Comparison of ENCODE assay signal across 8 cellular contexts in genomic region chr17:43170140-43170765, GRCh38. TPM values are rescaled to one million over a fixed set of nuclear protein-coding genes. Genes with fewer than 3 reads are reported as not detected.
DNase-seq lines count a peak whose midpoint lies in the region; ATAC-seq and TF ChIP-seq lines count a peak whose summit lies in the region.

No MANE protein-coding gene starts in this region.

- CTCF ChIA-PET in AG04450 (lab: Charles Lee) (interaction anchor here (2.8 kb wide), 1 partner anchor 146 kb away, joined by 9 read pairs; the partner anchor contains the start of gene RND2), activated B cell treated with CpG ODN at 0.5 μM for 24 hours (lab: Charles Lee) (no interaction called here)

- H3K27me3 Mint-ChIP-seq in activated B cell treated with CpG ODN at 0.5 μM for 24 hours = no peaks in the 10 kb centered on the region
- H3K27me3 Mint-ChIP-seq in central memory CD8-positive, alpha-beta T cell = no peaks in the 10 kb centered on the region

- H3K4me3 Mint-ChIP-seq in activated B cell treated with CpG ODN at 0.5 μM for 24 hours = no peak overlapping the region
- H3K4me3 Mint-ChIP-seq in central memory CD8-positive, alpha-beta T cell = no peak overlapping the region

- H3K27ac ChIP-seq in AG04450 (ENCODE audit: low read depth, low read length) = peak overlapping the region; percentile 91

- POLR2A ChIA-PET in AG04450 (lab: Yijun Ruan, JAX) (interaction anchor here (0.9 to 1.5 kb wide), 4 partner anchors 8 to 146 kb away, joined by 3 to 5 read pairs (median 4); no protein-coding TSS in a partner anchor), activated B cell treated with CpG ODN at 0.5 μM for 24 hours (lab: Charles Lee) (interaction anchor here (0.6 to 2.0 kb wide), 10 partner anchors 30 to 337 kb away, joined by 3 to 26 read pairs (median 6); partner anchors contain the start of genes BRCA1, DHX8, PSME3 and TMEM106A)

- H3K27ac Mint-ChIP-seq in activated B cell treated with CpG ODN at 0.5 μM for 24 hours = no peak overlapping the region
- H3K27ac Mint-ChIP-seq in central memory CD8-positive, alpha-beta T cell (ENCODE audit: low read depth) = no peak overlapping the region

- in situ Hi-C loops in GM18951 (cut with MboI; ENCODE audit: low sequenced_read_pairs, unreplicated experiment) = no loop called here

- TF ChIP-seq CTCF in AG04450 (IDR thresholded peaks at IDR 0.05; ENCODE audit: low read depth, low read length) (no peak), activated B cell treated with CpG ODN at 0.5 μM for 24 hours (IDR thresholded peaks at IDR 0.05) (no peak)

- peaks cover 8% of the 10 kb centered on the region for H3K4me1 Mint-ChIP-seq in activated B cell treated with CpG ODN at 0.5 μM for 24 hours
- H3K4me1 Mint-ChIP-seq in central memory CD8-positive, alpha-beta T cell = peaks cover 19% of the 10 kb centered on the region

- peak; percentile 74 for DNase-seq in AG04450 (ENCODE audit: low read depth, low spot score)
- DNase-seq in NCI-H226 = peak; percentile 95
- DNase-seq in activated B cell treated with CpG ODN at 0.5 μM for 24 hours = peak; percentile 67
- DNase-seq in central memory CD8-positive, alpha-beta T cell (ENCODE audit: low spot score in 2 of 2) = peak; percentile 68 to 88
- peak; percentile 98 for DNase-seq in iris pigment epithelial cell (ENCODE audit: low read depth)
- peak; percentile 74 to 77 for DNase-seq in stimulated activated CD4-positive, alpha-beta T cell treated with anti-CD3 and anti-CD28 coated beads, Interleukin-12 subunit alpha, Interleukin-12 subunit beta, amount 100 ng/mL, for 24 hours (ENCODE audit: low read depth in 2 of 2)

- H3K27me3 ChIP-seq in AG04450 (ENCODE audit: control insufficient read depth, insufficient read depth, low read length) = no peaks in the 10 kb centered on the region

- intact Hi-C loops in activated B cell treated with CpG ODN at 0.5 μM for 24 hours (cut with micrococcal nuclease) = loop anchor here (1.0 to 2.0 kb wide), 6 partner anchors 45 to 491 kb away; partner anchors contain the start of genes BRCA1, DHX8, PSME3 and RPL27

- no peaks in the 10 kb centered on the region for H3K9me3 Mint-ChIP-seq in activated B cell treated with CpG ODN at 0.5 μM for 24 hours
- H3K9me3 Mint-ChIP-seq in central memory CD8-positive, alpha-beta T cell = no peaks in the 10 kb centered on the region

- H3K36me3 Mint-ChIP-seq in activated B cell treated with CpG ODN at 0.5 μM for 24 hours (ENCODE audit: low read depth) = peaks cover 19% of the 10 kb centered on the region
- H3K36me3 Mint-ChIP-seq in central memory CD8-positive, alpha-beta T cell (ENCODE audit: insufficient read depth) = peaks cover under 1% of the 10 kb centered on the region

- H3K9me3 ChIP-seq in AG04450 (ENCODE audit: control insufficient read depth, insufficient read depth, low read length) = peaks cover 4% of the 10 kb centered on the region

- peak; percentile 55 for ATAC-seq in HG03196 (IDR thresholded peaks at IDR 0.05; ENCODE audit: unreplicated experiment)
- peak; percentile 73 for ATAC-seq in activated B cell treated with CpG ODN at 0.5 μM for 24 hours (ENCODE audit: low read depth)
- peak; percentile 86 for ATAC-seq in central memory CD8-positive, alpha-beta T cell (replicated peaks; ENCODE audit: extremely low read depth, poor library complexity, severe bottlenecking)

- peak; percentile 22 for TF ChIP-seq POLR2A in GM18951 (IDR thresholded peaks at IDR 0.05; ENCODE audit: extremely low read depth, insufficient read depth, insufficient read length)

- peak overlapping the region; percentile 80 for H3K4me3 ChIP-seq in AG04450 (ENCODE audit: low read depth, low read length)

RNA-seq across cellular contexts. Expression of gene NBR1, which starts 0.8 kb away (rescaled TPM):
- 103 and 107 TPM in 2 replicates for polyA plus RNA-seq in AG04450 (2011; rRNA removed)
- polyA minus RNA-seq in AG04450 (2011; rRNA and poly(A)+ RNA removed) = 128 and 139 TPM in 2 replicates
- 42.2 and 44.8 TPM in 2 replicates for total RNA-seq in activated B cell treated with CpG ODN at 0.5 μM for 24 hours

RNA-seq across cellular contexts. Expression of gene TMEM106A, which starts 41.4 kb away (rescaled TPM):
- polyA plus RNA-seq in AG04450 (2011; rRNA removed) = 4.5 and 5.1 TPM in 2 replicates
- polyA minus RNA-seq in AG04450 (2011; rRNA and poly(A)+ RNA removed) = 8.8 and 10.9 TPM in 2 replicates
- total RNA-seq in activated B cell treated with CpG ODN at 0.5 μM for 24 hours = 46.0 and 68.0 TPM in 2 replicates

RNA-seq across cellular contexts. Expression of gene BRCA1, which starts 45.1 kb away (rescaled TPM):
- polyA plus RNA-seq in AG04450 (2011; rRNA removed) = 5.1 and 8.1 TPM in 2 replicates
- 15.2 and 17.5 TPM in 2 replicates for polyA minus RNA-seq in AG04450 (2011; rRNA and poly(A)+ RNA removed)
- total RNA-seq in activated B cell treated with CpG ODN at 0.5 μM for 24 hours = 11.9 and 13.3 TPM in 2 replicates

RNA-seq across cellular contexts. Expression of gene CCDC200, which starts 58.2 kb away (rescaled TPM):
- not detected in 2 replicates for polyA plus RNA-seq in AG04450 (2011; rRNA removed)
- polyA minus RNA-seq in AG04450 (2011; rRNA and poly(A)+ RNA removed) = not detected in 2 replicates
- 0.73 TPM in 1 of 2 replicates, not detected in the other for total RNA-seq in activated B cell treated with CpG ODN at 0.5 μM for 24 hours

Comparison
In these comparisons a context has a peak if more than half of its experiments do, and no peak if none do; other contexts are left out.
1. Peak in every context shown above with its lines: DNase-seq, ATAC-seq, H3K4me3 ChIP-seq and H3K27ac ChIP-seq.